Comparison of ENCODE assay signal across 8 cellular contexts in genomic region chr7:116671681-116672595, GRCh38. TPM values are rescaled to one million over a fixed set of nuclear protein-coding genes. Genes with fewer than 3 reads are reported as not detected.
DNase-seq lines count a peak whose midpoint lies in the region; ATAC-seq and TF ChIP-seq lines count a peak whose summit lies in the region.

Gene MET, plus strand, starts transcription at chr7:116672196. Its CDS starts 26,889 bp downstream, at chr7:116699085.

- intact Hi-C loops in CD8-positive, alpha-beta T cell (cut with DNase I, micrococcal nuclease) = no loop called here

- peak within 1 kb of the TSS; percentile 50 for H3K4me3 Mint-ChIP-seq in CD8-positive, alpha-beta T cell

- H3K36me3 ChIP-seq in CD8-positive, alpha-beta T cell (ENCODE audit: insufficient read depth, low read length) = no peaks in the 10 kb centered on the region
- H3K36me3 ChIP-seq in urinary bladder (ENCODE audit: insufficient read depth) = no peaks in the 10 kb centered on the region

- peaks cover 7% of the 10 kb centered on the region for H3K4me1 Mint-ChIP-seq in CD8-positive, alpha-beta T cell (ENCODE audit: low read depth)

- H3K27me3 Mint-ChIP-seq in CD8-positive, alpha-beta T cell (ENCODE audit: low read depth) = peaks cover 45% of the 10 kb centered on the region

- H3K4me3 ChIP-seq in CD8-positive, alpha-beta T cell (ENCODE audit: low read depth, low read length) = no peak within 1 kb of the TSS
- peak within 1 kb of the TSS; percentile 46 for H3K4me3 ChIP-seq in urinary bladder (ENCODE audit: low read depth, low read length)

- no peak for TF ChIP-seq CTCF in CD8-positive, alpha-beta T cell (IDR thresholded peaks at IDR 0.05)

- H3K9me3 Mint-ChIP-seq in CD8-positive, alpha-beta T cell = no peaks in the 10 kb centered on the region
- H3K9me3 Mint-ChIP-seq in activated naive CD4-positive, alpha-beta T cell treated with anti-CD3 and anti-CD28 coated beads, Interleukin-2, amount 50 U/mL, for 72 hours = no peaks in the 10 kb centered on the region

- no peaks in the 10 kb centered on the region for H3K4me1 ChIP-seq in CD8-positive, alpha-beta T cell (ENCODE audit: insufficient read depth, low read length)
- no peaks in the 10 kb centered on the region for H3K4me1 ChIP-seq in urinary bladder (ENCODE audit: insufficient read depth)

- no peak within 1 kb of the TSS for H3K27ac Mint-ChIP-seq in CD8-positive, alpha-beta T cell
- no peak within 1 kb of the TSS for H3K27ac Mint-ChIP-seq in activated naive CD4-positive, alpha-beta T cell treated with anti-CD3 and anti-CD28 coated beads, Interleukin-2, amount 50 U/mL, for 72 hours

- WGBS in urinary bladder = under 1% methylated on average over 101 of the region's 101 CpGs

- H3K36me3 Mint-ChIP-seq in CD8-positive, alpha-beta T cell = no peaks in the 10 kb centered on the region
- H3K36me3 Mint-ChIP-seq in activated naive CD4-positive, alpha-beta T cell treated with anti-CD3 and anti-CD28 coated beads, Interleukin-2, amount 50 U/mL, for 72 hours = no peaks in the 10 kb centered on the region

- POLR2A ChIA-PET in CD8-positive, alpha-beta T cell (lab: Charles Lee) = no interaction called here

- H3K27me3 ChIP-seq in CD8-positive, alpha-beta T cell (ENCODE audit: insufficient read depth, low read length) = peaks cover 4% of the 10 kb centered on the region

- no peak for DNase-seq in CD8-positive, alpha-beta T cell
- DNase-seq in GM19240 (ENCODE audit: insufficient read length, low spot score) (peak; percentile 29), NCI-H748 treated with DMSO at 0.1 percent for 48 hours (lab: John Stamatoyannopoulos, UW) (peak; percentile 52), glomerular visceral epithelial cell (ENCODE audit: extremely low spot score) (peak; percentile 93), occipital lobe (lab: John Stamatoyannopoulos, UW) (peak; percentile 65)
- peak in 1 of 2 donors; percentile 54 for DNase-seq in activated naive CD4-positive, alpha-beta T cell treated with anti-CD3 and anti-CD28 coated beads, Interleukin-2, amount 50 U/mL, for 72 hours (ENCODE audit: low spot score in 2 of 2)

- CTCF ChIA-PET in CD8-positive, alpha-beta T cell (lab: Charles Lee) = no interaction called here

- peak; percentile 23 for ATAC-seq in CD8-positive, alpha-beta T cell
- peak; percentile 91 for ATAC-seq in HG03280 (IDR thresholded peaks at IDR 0.05; ENCODE audit: unreplicated experiment)
- ATAC-seq in activated naive CD4-positive, alpha-beta T cell treated with anti-CD3 and anti-CD28 coated beads, Interleukin-2, amount 50 U/mL, for 72 hours = peak; percentile 85 to 93

- H3K27ac ChIP-seq in CD8-positive, alpha-beta T cell (ENCODE audit: low read depth, low read length) = no peak within 1 kb of the TSS
- peak within 1 kb of the TSS; percentile 52 for H3K27ac ChIP-seq in urinary bladder (ENCODE audit: low read depth)

- H3K9me3 ChIP-seq in CD8-positive, alpha-beta T cell (ENCODE audit: low read length) = no peaks in the 10 kb centered on the region

RNA-seq across cellular contexts. Expression of gene MET, which starts in this region (rescaled TPM):
- total RNA-seq in CD8-positive, alpha-beta T cell = not detected
- under 1 TPM in 1 of 2 donors, not detected in 1; 0.88 TPM for total RNA-seq in activated naive CD4-positive, alpha-beta T cell treated with anti-CD3 and anti-CD28 coated beads, Interleukin-2, amount 50 U/mL, for 72 hours
- total RNA-seq in occipital lobe (65.5 TPM), urinary bladder (24.3 TPM)
- 8.0 TPM for polyA plus RNA-seq in urinary bladder

Comparison
In these comparisons a context has a peak if more than half of its experiments do, and no peak if none do; other contexts are left out.
1. RNA of gene MET (total RNA-seq): 65.5 TPM in occipital lobe (single experiment) and 24.3 TPM in urinary bladder (single experiment); 0.88 TPM in activated naive CD4-positive, alpha-beta T cell treated with anti-CD3 and anti-CD28 coated beads, Interleukin-2, amount 50 U/mL, for 72 hours and not detected in CD8-positive, alpha-beta T cell; every median in the first group is over 10 times any median in the second.
2. Peak in ATAC-seq in CD8-positive, alpha-beta T cell; RNA of the gene not detected or under 1 TPM.
3. Peak in ATAC-seq in activated naive CD4-positive, alpha-beta T cell treated with anti-CD3 and anti-CD28 coated beads, Interleukin-2, amount 50 U/mL, for 72 hours; RNA of the gene not detected or under 1 TPM.
4. ATAC-seq: peak in every context shown above with its lines; median percentile 91 in HG03280; 89 in activated naive CD4-positive, alpha-beta T cell treated with anti-CD3 and anti-CD28 coated beads, Interleukin-2, amount 50 U/mL, for 72 hours; 23 in CD8-positive, alpha-beta T cell.
5. DNase-seq: peak in GM19240 (single experiment), NCI-H748 treated with DMSO at 0.1 percent for 48 hours (single experiment), glomerular visceral epithelial cell (single experiment) and occipital lobe (single experiment); none in CD8-positive, alpha-beta T cell (0 of 7).